ENCODE assay signal across 25 cellular contexts in genomic region chr10:97228775-97229157, GRCh38. TPM values are rescaled to one million over a fixed set of nuclear protein-coding genes. Genes with fewer than 3 reads are reported as not detected.
"Had no signal": no experiment of that assay in that cellular context is flagged by ENCODE, and none has a peak within 500 bp of the region (broad histone marks: within the 10 kb centered on the region; RNA-seq: fewer than 3 reads in every experiment).

No MANE protein-coding gene starts in this region.

- ATAC-seq: esophagus mucosa; heart right ventricle; naive thymus-derived CD4-positive, alpha-beta T cell; psoas muscle; WTC11 had no signal

- H3K9me3 Mint-ChIP-seq: activated naive CD4-positive, alpha-beta T cell treated with anti-CD3 and anti-CD28 coated beads for 36 hours; activated naive CD8-positive, alpha-beta T cell treated with anti-CD3 and anti-CD28 coated beads for 36 hours; brain; naive thymus-derived CD4-positive, alpha-beta T cell; WTC11 had no signal

- H3K4me1 Mint-ChIP-seq: WTC11 had no signal

- FAIRE-seq: endothelial cell of umbilical vein had no signal

- H3K4me1 ChIP-seq: adrenal gland, foreskin keratinocyte, parathyroid adenoma, psoas muscle, right atrium auricular region, suprapubic skin, tibial artery had no signal

- H3K9ac ChIP-seq: parathyroid adenoma had no signal

- DNase-seq: activated CD4-positive, alpha-beta T cell treated with anti-CD3 and anti-CD28 coated beads, Interleukin-2, amount 50 U/mL, for 4 hours; activated CD8-positive, alpha-beta memory T cell treated with anti-CD3 and anti-CD28 coated beads for 24 hours; activated effector memory CD4-positive, alpha-beta T cell treated with anti-CD3 and anti-CD28 coated beads, Interleukin-2, amount 50 U/mL, for 16 hours; activated naive CD4-positive, alpha-beta T cell treated with anti-CD3 and anti-CD28 coated beads for 36 hours; activated naive CD8-positive, alpha-beta T cell treated with anti-CD3 and anti-CD28 coated beads for 36 hours; adrenal gland; aorta; caudate nucleus; heart right ventricle; midbrain; naive thymus-derived CD4-positive, alpha-beta T cell; psoas muscle; spleen; stimulated activated naive CD4-positive, alpha-beta T cell; T-helper 2 cell; tibial artery had no signal

- H3K27ac ChIP-seq: adrenal gland, foreskin keratinocyte, heart right ventricle, parathyroid adenoma, psoas muscle, right atrium auricular region, spleen, suprapubic skin, tibial artery had no signal

- H3K27me3 Mint-ChIP-seq: activated naive CD8-positive, alpha-beta T cell treated with anti-CD3 and anti-CD28 coated beads for 36 hours; brain; naive thymus-derived CD4-positive, alpha-beta T cell had no signal

- H3K4me3 Mint-ChIP-seq: activated naive CD8-positive, alpha-beta T cell treated with anti-CD3 and anti-CD28 coated beads for 36 hours; brain; naive thymus-derived CD4-positive, alpha-beta T cell; WTC11 had no signal

- H3K9me3 ChIP-seq: adrenal gland, heart right ventricle, psoas muscle, right atrium auricular region, spleen, suprapubic skin, tibial artery had no signal

- H3K4me3 ChIP-seq: adrenal gland, heart right ventricle, psoas muscle, right atrium auricular region, spleen, suprapubic skin, tibial artery had no signal

- H3K27ac Mint-ChIP-seq: activated naive CD8-positive, alpha-beta T cell treated with anti-CD3 and anti-CD28 coated beads for 36 hours; naive thymus-derived CD4-positive, alpha-beta T cell; WTC11 had no signal

- H3K27me3 ChIP-seq: adrenal gland, foreskin keratinocyte, heart right ventricle, right atrium auricular region, spleen, suprapubic skin, tibial artery had no signal

RNA-seq across cellular contexts. Expression of gene SLIT1, which starts 43.0 kb away (rescaled TPM):
- total RNA-seq: foreskin keratinocyte, lower leg skin, right atrium auricular region had no signal
- polyA plus RNA-seq: naive thymus-derived CD4-positive, alpha-beta T cell had no signal
